Comparison of ENCODE assay signal across 8 cellular contexts in genomic region chr3:177538743-177539730, GRCh38.
DNase-seq lines count a peak whose midpoint lies in the region; ATAC-seq and TF ChIP-seq lines count a peak whose summit lies in the region.
"Had no signal": no experiment of that assay in that cellular context is flagged by ENCODE, and none has a peak within 500 bp of the region (broad histone marks: within the 10 kb centered on the region; RNA-seq: fewer than 3 reads in every experiment).

No MANE protein-coding gene starts in this region.

- no peaks in the 10 kb centered on the region for H3K4me1 ChIP-seq in mucosa of descending colon (ENCODE audit: low read depth)

- TF ChIP-seq CTCF in mucosa of descending colon (IDR thresholded peaks at IDR 0.05): no peak
- no peak for TF ChIP-seq CTCF in lower leg skin (IDR thresholded peaks at IDR 0.05)

- no peaks in the 10 kb centered on the region for H3K36me3 ChIP-seq in mucosa of descending colon (ENCODE audit: low read depth)
- H3K36me3 ChIP-seq: SJCRH30 had no signal

- H3K4me3 ChIP-seq in mucosa of descending colon: no peak overlapping the region
- no peak overlapping the region for H3K4me3 ChIP-seq in lower leg skin (ENCODE audit: low read depth, poor library complexity, severe bottlenecking)
- H3K4me3 ChIP-seq: SJCRH30 had no signal

- peak; percentile 33 for DNase-seq in NOMO-1 treated with dmso at 0.1 percent for 144 hours (lab: John Stamatoyannopoulos, UW; ENCODE audit: unreplicated experiment)
- peak in 1 of 3 donors; percentile 46 for DNase-seq in mucosa of descending colon
- DNase-seq in islet precursor cell: no peak
- no peak for DNase-seq in lower leg skin (ENCODE audit: low spot score in 2 of 2)
- DNase-seq in NCI-H2107 (lab: John Stamatoyannopoulos, UW): no peak

- TF ChIP-seq POLR2A in lower leg skin (IDR thresholded peaks at IDR 0.05): no peak

- peak; percentile 96 for ATAC-seq in GM18909 (IDR thresholded peaks at IDR 0.05; ENCODE audit: poor library complexity, unreplicated experiment)
- peak; percentile 85 for ATAC-seq in HG02642 (IDR thresholded peaks at IDR 0.05; ENCODE audit: poor library complexity, unreplicated experiment)
- ATAC-seq in mucosa of descending colon: peak; percentile 82

- intact Hi-C loops in mucosa of descending colon (cut with DNase I, micrococcal nuclease): no loop called here
- intact Hi-C loops in lower leg skin (cut with DNase I; ENCODE audit: low total_unique reads): no loop called here

- no peaks in the 10 kb centered on the region for H3K9me3 ChIP-seq in mucosa of descending colon
- H3K9me3 ChIP-seq: SJCRH30 had no signal

- 65% methylated on average over 9 of the region's 9 CpGs for WGBS in lower leg skin, 2 donors
